Comparison of ENCODE assay signal across 8 cellular contexts in the genomic region with DNA sequence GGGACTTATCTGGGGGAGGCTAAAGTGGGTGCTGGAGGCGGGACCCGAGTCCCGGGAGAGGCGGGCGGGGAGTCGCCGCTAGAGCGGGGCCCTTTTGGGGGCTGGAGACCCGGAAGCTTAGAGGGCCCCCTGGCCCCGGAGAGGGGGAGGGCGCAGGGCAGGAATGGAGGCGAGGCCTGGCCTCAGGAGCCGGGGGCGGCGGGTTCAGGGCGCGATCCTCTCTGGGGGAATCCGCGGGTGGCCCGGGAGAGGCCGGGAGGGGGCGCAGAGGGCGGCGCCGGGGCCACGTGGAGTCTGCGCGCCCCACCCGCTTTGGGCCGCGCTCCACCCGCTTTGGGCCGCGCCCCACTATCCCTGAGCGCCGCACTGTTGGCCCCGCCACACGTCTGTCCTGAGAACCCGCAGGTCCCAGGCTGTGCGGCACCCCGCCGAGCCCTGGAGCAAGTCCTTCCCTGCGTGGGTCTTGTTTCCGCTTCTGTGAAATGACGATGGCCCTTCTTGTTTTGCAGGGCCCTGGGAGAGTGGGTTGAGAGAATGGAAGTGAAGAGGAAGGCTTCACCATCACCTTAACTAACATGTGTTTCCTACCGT.
A peak's percentile ranks its signal among the peaks of the same experiment; 100 is the strongest.
DNase-seq lines count a peak whose midpoint lies in the region; ATAC-seq and TF ChIP-seq lines count a peak whose summit lies in the region.

No MANE protein-coding gene starts in this region.

- TF ChIP-seq CTCF in colonic mucosa (IDR thresholded peaks at IDR 0.05) (peak; percentile 16), right lobe of liver (IDR thresholded peaks at IDR 0.05) (peak in 3 of 4 donors; percentile 23 to 35 (median 32))

- H3K36me3 ChIP-seq in H7 (replicated peaks; ENCODE audit: control insufficient read depth, insufficient read depth, low read length) (no peaks in the 10 kb centered on the region), colonic mucosa (no peaks in the 10 kb centered on the region), right lobe of liver (no peaks in the 10 kb centered on the region)

- intact Hi-C loops in colonic mucosa (cut with DNase I): no loop called here
- intact Hi-C loops in right lobe of liver (cut with DNase I): no loop called here

- H3K9me3 ChIP-seq in colonic mucosa (no peaks in the 10 kb centered on the region), right lobe of liver (no peaks in the 10 kb centered on the region)

- TF ChIP-seq POLR2A in right lobe of liver (IDR thresholded peaks at IDR 0.05): no peak

- WGBS in right lobe of liver (ENCODE audit: insufficient coverage, low coverage, low lambda C conversion rate, missing lambda C conversion rate): 1% methylated on average over 12 of the region's 46 CpGs

- H3K4me3 ChIP-seq in H7 (ENCODE audit: insufficient read depth, low read depth, low read length): peak overlapping the region; percentile 69
- peak overlapping the region; percentile 58 for H3K4me3 ChIP-seq in colonic mucosa
- H3K4me3 ChIP-seq in right lobe of liver: peak overlapping the region; percentile 65 to 69 (median 66)

- H3K9ac ChIP-seq in colonic mucosa (ENCODE audit: low read depth in 2 of 2, low read length in 2 of 2): peak overlapping the region in 1 of 2 donors; percentile 68

- peak; percentile 57 for DNase-seq in ELF-1 (ENCODE audit: low read depth, low spot score)
- peak; percentile 95 for DNase-seq in H7
- DNase-seq in NCI-H2171 (lab: John Stamatoyannopoulos, UW): peak; percentile 74
- peak; percentile 39 for DNase-seq in activated CD4-positive, alpha-beta T cell treated with anti-CD3 and anti-CD28 coated beads for 1 hour
- peak; percentile 76 for DNase-seq in colonic mucosa
- peak; percentile 60 to 75 (median 69) for DNase-seq in right lobe of liver
- peak; percentile 57 to 61 for DNase-seq in stimulated activated CD4-positive, alpha-beta T cell treated with anti-CD3 and anti-CD28 coated beads, Interleukin-4, amount 100 ng/mL, for 48 hours (ENCODE audit: low read depth in 2 of 2)
- DNase-seq in ecto neural progenitor cell (ENCODE audit: low spot score): no peak

- peak; percentile 89 to 93 (median 91) for ATAC-seq in right lobe of liver

- H3K4me1 ChIP-seq in colonic mucosa: no peaks in the 10 kb centered on the region
- H3K4me1 ChIP-seq in right lobe of liver: no peaks in the 10 kb centered on the region

- peak overlapping the region; percentile 66 for H3K27ac ChIP-seq in colonic mucosa
- H3K27ac ChIP-seq in right lobe of liver: no peak overlapping the region

- H3K27me3 ChIP-seq in H7 (ENCODE audit: control insufficient read depth, insufficient read depth, low read length) (no peaks in the 10 kb centered on the region), colonic mucosa (no peaks in the 10 kb centered on the region), right lobe of liver (no peaks in the 10 kb centered on the region)
